23 cellular contexts compared by ENCODE assay signal in the genomic region with DNA sequence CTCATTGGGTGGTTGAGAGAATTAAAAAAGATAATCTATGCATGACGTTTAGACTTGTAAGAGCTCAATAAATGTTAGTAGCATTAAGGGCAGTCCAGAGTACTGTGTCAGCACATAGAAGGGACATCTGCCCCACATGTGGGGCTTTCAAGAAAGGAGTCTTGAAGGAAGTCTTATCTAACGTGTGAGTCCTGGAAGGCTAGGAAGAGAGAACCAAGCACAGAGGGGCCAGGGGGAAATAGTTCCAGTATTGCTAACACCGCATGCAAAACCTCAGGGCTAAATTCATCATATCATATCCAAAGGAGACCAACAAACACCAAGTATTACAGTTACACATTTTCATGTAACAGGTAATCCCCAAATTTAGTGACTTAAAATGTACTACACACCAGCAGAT.
DNase-seq lines count a peak whose midpoint lies in the region; ATAC-seq, FAIRE-seq and TF ChIP-seq lines count a peak whose summit lies in the region.
"Had no signal": no experiment of that assay in that cellular context is flagged by ENCODE, and none has a peak within 500 bp of the region (broad histone marks: within the 10 kb centered on the region; RNA-seq: fewer than 3 reads in every experiment).

No MANE protein-coding gene starts in this region.

- no peaks in the 10 kb centered on the region for H4K20me1 ChIP-seq in keratinocyte (ENCODE audit: control insufficient read depth, extremely low read depth, insufficient read depth, low read length)

- H3K27me3 ChIP-seq in keratinocyte (ENCODE audit: control insufficient read depth, extremely low read depth, insufficient read depth, low read length): no peaks in the 10 kb centered on the region
- peaks cover 0 to 5% of the 10 kb centered on the region in 2 experiments for H3K27me3 ChIP-seq in mesenchymal stem cell (ENCODE audit: control insufficient read depth in 1 of 2, insufficient read depth in 1 of 2, low read length in 2 of 2)
- no peaks in the 10 kb centered on the region for H3K27me3 ChIP-seq in transverse colon
- H3K27me3 ChIP-seq: sigmoid colon, testis had no signal

- intact Hi-C loops in transverse colon (cut with DNase I; ENCODE audit: low total_unique reads): no loop called here

- dilution Hi-C loops in keratinocyte (cut with MboI; ENCODE audit: extremely low pct_ligation_motif_present, low sequenced_read_pairs): no loop called here

- H3K9ac ChIP-seq in keratinocyte (ENCODE audit: control insufficient read depth, extremely low read depth, insufficient read depth, low read length) (no peak overlapping the region), mesenchymal stem cell (ENCODE audit: low read length) (no peak overlapping the region)

- DNase-seq in A549 (ENCODE audit: low read depth in 1 of 2, low spot score in 1 of 2): no peak
- DNase-seq in EL: peak; percentile 26
- no peak for DNase-seq in activated naive CD8-positive, alpha-beta T cell treated with anti-CD3 and anti-CD28 coated beads for 36 hours
- no peak for DNase-seq in keratinocyte (ENCODE audit: low read depth, low spot score)
- DNase-seq in stimulated activated CD4-positive, alpha-beta T cell treated with anti-CD3 and anti-CD28 coated beads, Interleukin-15, amount 100 ng/mL, for 24 hours: no peak
- DNase-seq in mesenchymal stem cell: no peak
- no peak for DNase-seq in transverse colon
- DNase-seq in 8988T: no peak
- DNase-seq: activated CD4-positive, CD25-positive, alpha-beta regulatory T cell; activated CD8-positive, alpha-beta memory T cell treated with anti-CD3 and anti-CD28 coated beads for 24 hours; GDM1; glutamatergic neuron; MM.1S; naive thymus-derived CD4-positive, alpha-beta T cell; NCI-H146; NCI-H524 treated with DMSO at 0.1 percent for 48 hours; posterior cingulate gyrus; sigmoid colon; SW 1271; testis had no signal

- no peak overlapping the region for H3K14ac ChIP-seq in mesenchymal stem cell (ENCODE audit: low read length in 2 of 2)

- H3K9me3 Mint-ChIP-seq in activated naive CD8-positive, alpha-beta T cell treated with anti-CD3 and anti-CD28 coated beads for 36 hours: no peaks in the 10 kb centered on the region

- peaks cover 11% of the 10 kb centered on the region for H3K36me3 Mint-ChIP-seq in activated naive CD8-positive, alpha-beta T cell treated with anti-CD3 and anti-CD28 coated beads for 36 hours

- H3K4me3 Mint-ChIP-seq in activated naive CD8-positive, alpha-beta T cell treated with anti-CD3 and anti-CD28 coated beads for 36 hours: no peak overlapping the region

- 64% methylated on average over 3 of the region's 3 CpGs for WGBS in A549 (ENCODE audit: missing lambda C conversion rate)
- WGBS in mesenchymal stem cell: 45% methylated on average over 3 of the region's 3 CpGs
- 58 to 59% methylated on average over 3 of the region's 3 CpGs for WGBS in transverse colon (ENCODE audit: low coverage in 1 of 2), 2 donors

- H3K18ac ChIP-seq in mesenchymal stem cell (ENCODE audit: low read depth in 1 of 2, low read length in 2 of 2): no peak overlapping the region

- TF ChIP-seq POLR2A in A549 (IDR thresholded peaks at IDR 0.05; ENCODE audit: low read length) (no peak), transverse colon (IDR thresholded peaks at IDR 0.05) (no peak)

- H2BK120ac ChIP-seq in mesenchymal stem cell (ENCODE audit: low read depth, low read length): no peak overlapping the region

- H3K79me2 ChIP-seq in keratinocyte (ENCODE audit: control insufficient read depth, insufficient read depth, low read length): no peaks in the 10 kb centered on the region

- H2BK12ac ChIP-seq in mesenchymal stem cell (ENCODE audit: low read length in 2 of 2): no peak overlapping the region

- H2AFZ ChIP-seq in keratinocyte (ENCODE audit: control insufficient read depth, low read length) (no peak overlapping the region), mesenchymal stem cell (ENCODE audit: low read depth, low read length) (no peak overlapping the region)

- no peaks in the 10 kb centered on the region for H3K27me3 Mint-ChIP-seq in activated naive CD8-positive, alpha-beta T cell treated with anti-CD3 and anti-CD28 coated beads for 36 hours
- H3K27me3 Mint-ChIP-seq: naive thymus-derived CD4-positive, alpha-beta T cell had no signal

- ATAC-seq in A549: 0 out of 6 replicates have a peak, but pooled peaks have one; percentile 9 to 11

- H3K4me3 ChIP-seq in A549: no peak overlapping the region
- H3K4me3 ChIP-seq in keratinocyte (ENCODE audit: control insufficient read depth in 2 of 3, extremely low read depth in 1 of 3, insufficient read depth in 2 of 3, low read depth in 1 of 3, low read length in 3 of 3): no peak overlapping the region
- no peak overlapping the region for H3K4me3 ChIP-seq in mesenchymal stem cell (ENCODE audit: insufficient read depth in 1 of 2, low read depth in 1 of 2, low read length in 2 of 2)
- H3K4me3 ChIP-seq in transverse colon: no peak overlapping the region
- H3K4me3 ChIP-seq: coronary artery, HAP-1, sigmoid colon, testis had no signal

- no peak overlapping the region for H2BK5ac ChIP-seq in mesenchymal stem cell (ENCODE audit: low read depth, low read length, poor library complexity, severe bottlenecking)

- peaks cover 81% of the 10 kb centered on the region for H3K4me1 Mint-ChIP-seq in activated naive CD8-positive, alpha-beta T cell treated with anti-CD3 and anti-CD28 coated beads for 36 hours

- TF ChIP-seq EP300 in A549 (IDR thresholded peaks at IDR 0.05) (no peak), transverse colon (IDR thresholded peaks at IDR 0.05; ENCODE audit: low read depth) (no peak)

- no peaks in the 10 kb centered on the region for H3K9me1 ChIP-seq in keratinocyte (ENCODE audit: control insufficient read depth, extremely low read depth, insufficient read depth, low read length)

- POLR2A ChIA-PET in A549 (lab: Yijun Ruan, JAX): no interaction called here

- in situ Hi-C loops in transverse colon (cut with MboI; ENCODE audit: low pct_ligation_motif_present in 1 of 4, low pct_unique_long_range_greater_than_20kb in 1 of 4, low sequenced_read_pairs in 3 of 4): no loop called here

- TF ChIP-seq CTCF in A549 (IDR thresholded peaks at IDR 0.05) (no peak), keratinocyte (optimal IDR thresholded peaks at IDR 0.05 in 1 of 3, IDR thresholded peaks at IDR 0.05 in 1 of 3, conservative IDR thresholded peaks at IDR 0.05 in 1 of 3; ENCODE audit: extremely low read depth in 1 of 3, insufficient read depth in 2 of 3, low read length in 3 of 3) (no peak), transverse colon (IDR thresholded peaks at IDR 0.05) (no peak)

- no peak overlapping the region for H2AK5ac ChIP-seq in mesenchymal stem cell (ENCODE audit: low read length, severe bottlenecking)

- no peak overlapping the region for H4K8ac ChIP-seq in mesenchymal stem cell (ENCODE audit: low read length)

- H3K27ac Mint-ChIP-seq in activated naive CD8-positive, alpha-beta T cell treated with anti-CD3 and anti-CD28 coated beads for 36 hours: peak overlapping the region; percentile 75

- H3K79me1 ChIP-seq in mesenchymal stem cell (replicated peaks; ENCODE audit: low read length, poor library complexity, severe bottlenecking): no peaks in the 10 kb centered on the region

- no peak overlapping the region for H2BK15ac ChIP-seq in mesenchymal stem cell (ENCODE audit: low read depth, poor library complexity, severe bottlenecking)

- H4K91ac ChIP-seq in mesenchymal stem cell (ENCODE audit: low read length): no peak overlapping the region

- H3K23ac ChIP-seq in mesenchymal stem cell (ENCODE audit: low read length in 2 of 2): no peak overlapping the region

- H3K4me1 ChIP-seq in A549 (peaks cover 38% of the 10 kb centered on the region), keratinocyte (ENCODE audit: control insufficient read depth, extremely low read depth, insufficient read depth, low read length) (peaks cover 36% of the 10 kb centered on the region), mesenchymal stem cell (ENCODE audit: control insufficient read depth, insufficient read depth, low read depth, low read length) (peaks cover 7% of the 10 kb centered on the region), transverse colon (no peaks in the 10 kb centered on the region)
- H3K4me1 ChIP-seq: sigmoid colon, testis had no signal

- no peak for TF ChIP-seq RAD21 in A549 (conservative IDR thresholded peaks at IDR 0.05 in 1 of 2, IDR thresholded peaks at IDR 0.05 in 1 of 2)

- H3K36me3 ChIP-seq in keratinocyte (ENCODE audit: control insufficient read depth in 2 of 2, extremely low read depth in 1 of 2, insufficient read depth in 2 of 2, low read length in 2 of 2): no peaks in the 10 kb centered on the region
- no peaks in the 10 kb centered on the region for H3K36me3 ChIP-seq in mesenchymal stem cell (ENCODE audit: control insufficient read depth in 1 of 2, insufficient read depth in 2 of 2, low read depth in 1 of 2, low read length in 2 of 2)
- no peaks in the 10 kb centered on the region for H3K36me3 ChIP-seq in transverse colon
- H3K36me3 ChIP-seq: HAP-1, sigmoid colon had no signal

- FAIRE-seq in A549 (lab: Jason Lieb, UNC): no peak
- no peak for FAIRE-seq in keratinocyte (lab: Jason Lieb, UNC)
- FAIRE-seq: bronchial epithelial cell had no signal

- H3K9me3 ChIP-seq in A549 (no peaks in the 10 kb centered on the region), keratinocyte (ENCODE audit: control insufficient read depth, low read depth, low read length) (no peaks in the 10 kb centered on the region), mesenchymal stem cell (ENCODE audit: control insufficient read depth, low read length) (no peaks in the 10 kb centered on the region), transverse colon (no peaks in the 10 kb centered on the region)
- H3K9me3 ChIP-seq: HAP-1, sigmoid colon, testis had no signal

- H3K27ac ChIP-seq in A549 (peak overlapping the region in 1 of 2 experiments; percentile 27; a peak in 1 of 6 replicates), keratinocyte (ENCODE audit: control insufficient read depth, insufficient read depth, low read length) (peak overlapping the region; percentile 34), mesenchymal stem cell (ENCODE audit: low read length, poor library complexity, severe bottlenecking) (no peak overlapping the region), transverse colon (no peak overlapping the region)
- H3K27ac ChIP-seq: coronary artery, sigmoid colon, testis had no signal

- CTCF ChIA-PET in A549 (lab: Yijun Ruan, JAX): interaction anchor here (0.6 to 2.5 kb wide), 4 partner anchors 26 to 97 kb away, joined by 3 to 7 read pairs (median 3); no protein-coding TSS in a partner anchor

- H3K4me2 ChIP-seq in A549 (peak overlapping the region; percentile 54), keratinocyte (ENCODE audit: control insufficient read depth, extremely low read depth, insufficient read depth, low read depth, low read length) (peak overlapping the region; percentile 50), mesenchymal stem cell (ENCODE audit: low read length, poor library complexity, severe bottlenecking) (no peak overlapping the region)

- no peak overlapping the region for H3K4ac ChIP-seq in mesenchymal stem cell (ENCODE audit: low read depth in 1 of 2, low read length in 2 of 2)
